In the genomic region with DNA sequence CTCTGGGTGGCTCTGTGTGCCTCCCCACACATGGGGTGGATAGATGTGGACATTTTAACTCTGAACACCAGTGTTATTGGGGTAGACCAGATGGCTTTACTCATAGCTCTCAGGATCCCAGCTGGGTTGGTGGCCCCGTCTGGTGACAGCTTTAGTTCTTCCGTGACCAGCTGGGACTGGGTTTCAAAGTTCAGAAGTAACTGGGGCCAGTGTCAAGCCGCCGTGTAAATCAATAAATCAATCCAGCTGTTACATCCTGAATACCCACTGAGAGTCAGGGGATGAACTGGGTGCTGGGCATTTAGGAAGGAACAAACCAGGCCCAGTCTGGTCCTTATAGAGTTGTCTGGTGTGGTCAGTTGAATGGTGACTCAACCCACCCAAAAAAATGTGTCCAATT, we compare ENCODE assay signal across 27 cellular contexts.
"Had no signal": no experiment of that assay in that cellular context is flagged by ENCODE, and none has a peak within 500 bp of the region (broad histone marks: within the 10 kb centered on the region; RNA-seq: fewer than 3 reads in every experiment).

No MANE protein-coding gene starts in this region.

- H3K79me2 ChIP-seq: hepatocyte, parathyroid adenoma had no signal

- DNase-seq: dermis blood vessel endothelial cell; effector memory CD8-positive, alpha-beta T cell; erythroblast; esophagus squamous epithelium; foreskin melanocyte; head of caudate nucleus; left cardiac atrium; left ventricle myocardium superior; mesenchymal stem cell; mucosa of descending colon; naive B cell; sigmoid colon; spleen; stimulated activated CD4-positive, alpha-beta T cell treated with anti-CD3 and anti-CD28 coated beads, Interleukin-4, amount 100 ng/mL, for 4 hours; stimulated activated naive CD8-positive, alpha-beta T cell treated with anti-CD3 and anti-CD28 coated beads, Interleukin-15, Interleukin-2, amounts not matched to agents 100 U/mL and 50 U/mL, for 24 hours; substantia nigra; testis; tibial artery had no signal

- H3K4me1 ChIP-seq: parathyroid adenoma, prostate gland, testis had no signal

- H3K36me3 ChIP-seq: esophagus squamous epithelium, neutrophil, prostate gland, right atrium auricular region, sigmoid colon, spleen, tibial artery had no signal

- H3K4me3 ChIP-seq: coronary artery, esophagus squamous epithelium, hepatocyte, lung, mucosa of descending colon, prostate gland, right atrium auricular region, sigmoid colon, spleen, testis, tibial artery had no signal

- H2AFZ ChIP-seq: hepatocyte, parathyroid adenoma had no signal

- ATAC-seq: effector memory CD8-positive, alpha-beta T cell; left cardiac atrium; left ventricle myocardium superior; mucosa of descending colon; natural killer cell treated with Interleukin-12 subunit alpha and Interleukin-12 subunit beta and Interleukin-15 and Interleukin-18, amount 100 ng/mL, for 72 hours; stimulated activated memory B cell treated with anti-CD40 and anti-IgM and Interleukin-4, amounts not matched to agents 10 μg/mL and 1 μg/mL and 100 μg/mL, for 72 hours; stimulated activated naive CD8-positive, alpha-beta T cell treated with anti-CD3 and anti-CD28 coated beads, Interleukin-15, Interleukin-2, amounts not matched to agents 100 U/mL and 50 U/mL, for 24 hours had no signal

- H3K27me3 ChIP-seq: testis had no signal

- H3K27ac ChIP-seq: coronary artery, esophagus squamous epithelium, hepatocyte, neutrophil, parathyroid adenoma, prostate gland, right atrium auricular region, sigmoid colon, spleen, testis, tibial artery had no signal

- H3K9ac ChIP-seq: parathyroid adenoma had no signal

- H3K9me3 ChIP-seq: esophagus squamous epithelium, mucosa of descending colon, neutrophil, prostate gland, right atrium auricular region, sigmoid colon, spleen, testis, tibial artery had no signal

- H3K4me2 ChIP-seq: hepatocyte had no signal
